In genomic region chr2:237577458-237577857, GRCh38 we compare ENCODE assay signal across 24 cellular contexts. TPM values are rescaled to one million over a fixed set of nuclear protein-coding genes. Genes with fewer than 3 reads are reported as not detected.
"Had no signal": no experiment of that assay in that cellular context is flagged by ENCODE, and none has a peak within 500 bp of the region (broad histone marks: within the 10 kb centered on the region; RNA-seq: fewer than 3 reads in every experiment).

No MANE protein-coding gene starts in this region.

- H3K27ac ChIP-seq: SJSA1, SK-N-MC had no signal

- DNase-seq: IMR-90, Karpas-422, KG1, MG63, NCI-H1092, NCI-H1105 treated with DMSO at 0.1 percent for 48 hours, NCI-H1417 treated with DMSO at 0.1 percent for 48 hours, NCI-H146, NCI-H1694 treated with DMSO at 0.1 percent for 48 hours, NCI-H1930, NCI-H2081, NCI-H2107, NCI-H2227 treated with DMSO at 0.1 percent for 48 hours, NCI-H524, NCI-H526 treated with DMSO at 0.1 percent for 48 hours, NCI-H774, Right ventricle myocardium superior, RPMI8226, SIG-M5 had no signal

- H3K4me3 ChIP-seq: MG63, SJSA1, SK-N-MC had no signal

- H3K36me3 ChIP-seq: MG63, SJSA1 had no signal

- H3K27me3 ChIP-seq: MG63, SJSA1 had no signal

- H3K9me3 ChIP-seq: MG63, SJSA1 had no signal

- FAIRE-seq: RCC 7860 had no signal

RNA-seq across cellular contexts. Expression of gene PRLH, which starts 11.1 kb away (rescaled TPM):
- total RNA-seq: HT-29, IMR-90, NCI-H460, Right ventricle myocardium superior, SJSA1 had no signal
- polyA plus RNA-seq: IMR-90 had no signal

RNA-seq across cellular contexts. Expression of gene RAB17, which starts 13.1 kb away (rescaled TPM):
- total RNA-seq: IMR-90 had no signal
